10 cellular contexts compared by ENCODE assay signal in the genomic region with DNA sequence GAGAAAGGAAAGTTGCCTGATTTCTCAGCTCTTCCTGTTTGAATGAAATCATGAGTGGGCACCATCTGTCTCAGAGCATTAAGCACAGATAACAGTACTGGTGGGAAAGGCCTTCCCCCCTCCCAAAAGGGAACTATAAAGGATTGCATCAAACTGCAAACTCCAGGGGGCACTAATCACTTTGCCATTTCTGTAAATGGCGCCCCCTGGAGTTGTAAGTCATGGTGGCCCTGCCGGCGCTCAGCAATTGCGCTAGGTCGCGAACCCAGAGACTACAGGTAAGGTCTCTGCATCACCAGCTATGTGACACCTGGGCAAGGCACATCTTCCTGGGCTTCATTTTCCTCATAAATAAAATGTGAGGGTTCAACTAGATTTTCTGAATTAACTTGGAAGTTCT. TPM values are rescaled to one million over a fixed set of nuclear protein-coding genes. Genes with fewer than 3 reads are reported as not detected.
DNase-seq lines count a peak whose midpoint lies in the region; ATAC-seq and TF ChIP-seq lines count a peak whose summit lies in the region.
"Had no signal": no experiment of that assay in that cellular context is flagged by ENCODE, and none has a peak within 500 bp of the region (broad histone marks: within the 10 kb centered on the region; RNA-seq: fewer than 3 reads in every experiment).

No MANE protein-coding gene starts in this region.

- H3K27me3 ChIP-seq in SK-N-SH (ENCODE audit: insufficient read depth) (no peaks in the 10 kb centered on the region), Karpas-422 (ENCODE audit: low read length) (no peaks in the 10 kb centered on the region), osteoblast (ENCODE audit: insufficient read depth, low read length) (no peaks in the 10 kb centered on the region)

- H4K20me1 ChIP-seq in SK-N-SH (ENCODE audit: insufficient read depth) (peaks cover 62% of the 10 kb centered on the region), Karpas-422 (ENCODE audit: insufficient read depth, low read depth, low read length) (0 out of 2 replicates have a peak, but pooled peaks cover 13% of the 10 kb centered on the region), osteoblast (ENCODE audit: insufficient read depth, low read length) (peaks cover 50% of the 10 kb centered on the region)

- 0 out of 2 replicates have a peak, but pooled peaks have one; percentile 22 for TF ChIP-seq RAD21 in SK-N-SH (IDR thresholded peaks at IDR 0.05; ENCODE audit: low read length)

- CTCF ChIA-PET in SK-N-SH (lab: Yijun Ruan, JAX) = interaction anchor here (0.5 to 7.6 kb wide), 30 partner anchors 9 to 435 kb away, joined by 3 to 63 read pairs (median 4); a partner anchor contains a TSS

- H3K79me2 ChIP-seq in SK-N-SH (ENCODE audit: insufficient read depth) = peaks cover 8% of the 10 kb centered on the region; the same call in 1 of the 2 replicates
- H3K79me2 ChIP-seq in Karpas-422 (ENCODE audit: low read length) = peaks cover 98% of the 10 kb centered on the region
- H3K79me2 ChIP-seq in osteoblast (ENCODE audit: insufficient read depth, low read length) = peaks cover 8% of the 10 kb centered on the region

- H3K9ac ChIP-seq in SK-N-SH (no peak overlapping the region), Karpas-422 (ENCODE audit: low read length) (no peak overlapping the region)

- TF ChIP-seq CTCF in SK-N-SH (IDR thresholded peaks at IDR 0.05) (peak; percentile 63), astrocyte of the spinal cord (IDR thresholded peaks at IDR 0.05; ENCODE audit: low read depth, low read length) (peak; percentile 23), osteoblast (IDR thresholded peaks at IDR 0.05; ENCODE audit: extremely low read depth, low read depth, low read length) (peak; percentile 35)

- in situ Hi-C loops in astrocyte of the spinal cord (cut with HindIII; ENCODE audit: low sequenced_read_pairs) = no loop called here

- no peaks in the 10 kb centered on the region for H3K9me3 ChIP-seq in SK-N-SH
- no peaks in the 10 kb centered on the region for H3K9me3 ChIP-seq in Karpas-422 (ENCODE audit: low read length)
- no peaks in the 10 kb centered on the region for H3K9me3 ChIP-seq in osteoblast (ENCODE audit: low read depth, low read length)
- H3K9me3 ChIP-seq: thoracic aorta had no signal

- H3K36me3 ChIP-seq in SK-N-SH (replicated peaks in 1 of 2; ENCODE audit: control insufficient read depth in 1 of 2, insufficient read depth in 2 of 2, low read length in 1 of 2) (peaks cover 5 to 13% of the 10 kb centered on the region in 2 experiments), Karpas-422 (ENCODE audit: insufficient read depth, low read length) (peaks cover 32% of the 10 kb centered on the region), osteoblast (ENCODE audit: insufficient read depth, low read length) (no peaks in the 10 kb centered on the region)

- H3K9me2 ChIP-seq in SK-N-SH (no peaks in the 10 kb centered on the region), Karpas-422 (replicated peaks; ENCODE audit: insufficient read depth, low read length) (no peaks in the 10 kb centered on the region)

- H3K4me2 ChIP-seq in SK-N-SH (no peak overlapping the region), Karpas-422 (ENCODE audit: low read depth, low read length, poor library complexity, severe bottlenecking) (no peak overlapping the region), osteoblast (ENCODE audit: insufficient read depth, low read length) (no peak overlapping the region)

- H3K27ac ChIP-seq in SK-N-SH (ENCODE audit: low read depth in 2 of 2, low read length in 1 of 2) = no peak overlapping the region
- H3K27ac ChIP-seq in Karpas-422 (ENCODE audit: low read length) = peak overlapping the region; percentile 97
- no peak overlapping the region for H3K27ac ChIP-seq in osteoblast (ENCODE audit: low read depth, low read length)
- H3K27ac ChIP-seq: thoracic aorta had no signal

- POLR2A ChIA-PET in SK-N-SH (lab: Yijun Ruan, JAX) = no interaction called here

- ATAC-seq in SK-N-SH treated with all-trans-retinoic acid at 6 μM for 48 hours (no peak), GM21576 (IDR thresholded peaks at IDR 0.05; ENCODE audit: unreplicated experiment) (no peak), Right ventricle myocardium superior (ENCODE audit: poor library complexity) (no peak)

- intact Hi-C loops in Right ventricle myocardium superior (cut with DNase I) = no loop called here

- WGBS in SK-N-SH (ENCODE audit: low lambda C conversion rate) = 98% methylated on average over 6 of the region's 6 CpGs

- H2AFZ ChIP-seq in SK-N-SH (ENCODE audit: low read depth) (no peak overlapping the region), Karpas-422 (ENCODE audit: low read length) (no peak overlapping the region), osteoblast (ENCODE audit: low read length) (no peak overlapping the region)

- H3K4me1 ChIP-seq in SK-N-SH (ENCODE audit: control insufficient read depth in 1 of 2, insufficient read depth in 2 of 2, low read depth in 1 of 2, low read length in 1 of 2) = peaks cover 35 to 61% of the 10 kb centered on the region in 2 experiments
- peaks cover 92% of the 10 kb centered on the region for H3K4me1 ChIP-seq in Karpas-422 (ENCODE audit: low read length)
- peaks cover 24% of the 10 kb centered on the region for H3K4me1 ChIP-seq in osteoblast (ENCODE audit: insufficient read depth, low read length)

- H3K4me3 ChIP-seq in SK-N-SH (ENCODE audit: low read depth in 2 of 2, low read length in 1 of 2) (no peak overlapping the region; a peak in 1 of 4 replicates), Karpas-422 (ENCODE audit: low read length) (no peak overlapping the region), astrocyte of the spinal cord (ENCODE audit: low read depth, low read length) (no peak overlapping the region), osteoblast (ENCODE audit: insufficient read depth, low read length) (no peak overlapping the region)
- H3K4me3 ChIP-seq: thoracic aorta had no signal

- TF ChIP-seq EP300 in SK-N-SH (IDR thresholded peaks at IDR 0.05; ENCODE audit: borderline replicate concordance in 1 of 2, low read depth in 1 of 2, low read length in 1 of 2) = no peak

- peaks cover 38% of the 10 kb centered on the region for H3F3A ChIP-seq in SK-N-SH (replicated peaks; ENCODE audit: insufficient read depth)

- peak; percentile 32 for DNase-seq in SK-N-SH
- DNase-seq in Karpas-422 = peak; percentile 71
- DNase-seq in astrocyte of the spinal cord (ENCODE audit: low read depth, low spot score) = no peak
- no peak for DNase-seq in osteoblast (ENCODE audit: insufficient read length, low spot score, missing footprints)
- DNase-seq in midbrain (lab: John Stamatoyannopoulos, UW) = no peak
- no peak for DNase-seq in Right ventricle myocardium superior
- DNase-seq: NCI-H1105 had no signal

TF ChIP-seq in SK-N-SH, 30 proteins besides CTCF, POLR2A, EP300 and RAD21 (continues in another document):
- TF ChIP-seq TEAD4 (IDR thresholded peaks at IDR 0.05; ENCODE audit: borderline replicate concordance, insufficient read depth) (no peak), TCF12 (IDR thresholded peaks at IDR 0.05) (no peak), YY1 (IDR thresholded peaks at IDR 0.05; ENCODE audit: low read depth) (no peak), NFIC (IDR thresholded peaks at IDR 0.05; ENCODE audit: borderline replicate concordance) (no peak), FOSL2 (IDR thresholded peaks at IDR 0.05; ENCODE audit: borderline replicate concordance, low read depth) (no peak)
- TF ChIP-seq, protein P1, sequence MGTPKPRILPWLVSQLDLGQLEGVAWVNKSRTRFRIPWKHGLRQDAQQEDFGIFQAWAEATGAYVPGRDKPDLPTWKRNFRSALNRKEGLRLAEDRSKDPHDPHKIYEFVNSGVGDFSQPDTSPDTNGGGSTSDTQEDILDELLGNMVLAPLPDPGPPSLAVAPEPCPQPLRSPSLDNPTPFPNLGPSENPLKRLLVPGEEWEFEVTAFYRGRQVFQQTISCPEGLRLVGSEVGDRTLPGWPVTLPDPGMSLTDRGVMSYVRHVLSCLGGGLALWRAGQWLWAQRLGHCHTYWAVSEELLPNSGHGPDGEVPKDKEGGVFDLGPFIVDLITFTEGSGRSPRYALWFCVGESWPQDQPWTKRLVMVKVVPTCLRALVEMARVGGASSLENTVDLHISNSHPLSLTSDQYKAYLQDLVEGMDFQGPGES (IDR thresholded peaks at IDR 0.05; ENCODE audit: low read depth, low read length) = no peak

TF ChIP-seq in SK-N-SH treated with all-trans-retinoic acid at 6 μM for 48 hours, 23 proteins besides CTCF, POLR2A, EP300 and RAD21 (continues in another document):
- TF ChIP-seq, protein P2, sequence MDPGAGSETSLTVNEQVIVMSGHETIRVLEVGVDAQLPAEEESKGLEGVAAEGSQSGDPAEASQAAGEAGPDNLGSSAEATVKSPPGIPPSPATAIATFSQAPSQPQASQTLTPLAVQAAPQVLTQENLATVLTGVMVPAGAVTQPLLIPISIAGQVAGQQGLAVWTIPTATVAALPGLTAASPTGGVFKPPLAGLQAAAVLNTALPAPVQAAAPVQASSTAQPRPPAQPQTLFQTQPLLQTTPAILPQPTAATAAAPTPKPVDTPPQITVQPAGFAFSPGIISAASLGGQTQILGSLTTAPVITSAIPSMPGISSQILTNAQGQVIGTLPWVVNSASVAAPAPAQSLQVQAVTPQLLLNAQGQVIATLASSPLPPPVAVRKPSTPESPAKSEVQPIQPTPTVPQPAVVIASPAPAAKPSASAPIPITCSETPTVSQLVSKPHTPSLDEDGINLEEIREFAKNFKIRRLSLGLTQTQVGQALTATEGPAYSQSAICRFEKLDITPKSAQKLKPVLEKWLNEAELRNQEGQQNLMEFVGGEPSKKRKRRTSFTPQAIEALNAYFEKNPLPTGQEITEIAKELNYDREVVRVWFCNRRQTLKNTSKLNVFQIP (CRISPR knock-in tag; IDR thresholded peaks at IDR 0.05; ENCODE audit: borderline replicate concordance, low read depth) = no peak
- no peak for TF ChIP-seq PPARA (CRISPR knock-in tag; IDR thresholded peaks at IDR 0.05; ENCODE audit: borderline replicate concordance)
- no peak for TF ChIP-seq ZNF70 (CRISPR knock-in tag; IDR thresholded peaks at IDR 0.05)
- no peak for TF ChIP-seq ZFP3 (CRISPR knock-in tag; IDR thresholded peaks at IDR 0.05)
- TF ChIP-seq ESRRG (CRISPR knock-in tag; IDR thresholded peaks at IDR 0.05) = no peak

RNA-seq across cellular contexts. Expression of a gene that starts 11.1 kb away (rescaled TPM):
- polyA plus RNA-seq in SK-N-SH (2012; rRNA removed) = 0.44 and 0.58 TPM in 2 replicates
- 0.30 and 0.41 TPM in 2 replicates for polyA plus RNA-seq in SK-N-SH (2012; cell fraction: cytosol; rRNA removed)
- 0.46 and 0.74 TPM in 2 replicates for polyA plus RNA-seq in SK-N-SH (2012; cell fraction: nucleus; rRNA removed)
- total RNA-seq in Karpas-422 (2014; rRNA removed; shearing (Covaris generic); ENCODE audit: low replicate concordance) = 39.6 and 52.0 TPM in 2 replicates
- total RNA-seq in osteoblast = 0.29 and 0.72 TPM in 2 replicates
- total RNA-seq in Right ventricle myocardium superior = 1.9 TPM

Comparison
In these comparisons a context has a peak if more than half of its experiments do, and no peak if none do; other contexts are left out.
1. DNase-seq: peak in SK-N-SH (single experiment) and Karpas-422 (single experiment); none in astrocyte of the spinal cord (single experiment), osteoblast (single experiment), midbrain (single experiment) and Right ventricle myocardium superior (single experiment).
2. RNA of a gene that starts 11.1 kb away (total RNA-seq): 39.6 to 52.0 TPM in Karpas-422; 1.9 TPM in Right ventricle myocardium superior (single experiment) and 0.29 to 0.72 TPM in osteoblast; every median in the first group is over 10 times any median in the second.
3. Peak in every context shown above with its lines, with median percentiles within 50 percentile points of each other: CTCF ChIP-seq.